27 cellular contexts compared by ENCODE assay signal in genomic region chr12:46693518-46693917, GRCh38.
"Had no signal": no experiment of that assay in that cellular context is flagged by ENCODE, and none has a peak within 500 bp of the region (broad histone marks: within the 10 kb centered on the region; RNA-seq: fewer than 3 reads in every experiment).

No MANE protein-coding gene starts in this region.

- DNase-seq: naive thymus-derived CD4-positive, alpha-beta T cell; natural killer cell; occipital lobe; pancreas; right cardiac atrium; right lobe of liver; sigmoid colon; small intestine; stimulated activated CD4-positive, alpha-beta T cell treated with anti-CD3 and anti-CD28 coated beads, Interleukin-15, amount 100 ng/mL, for 24 hours; stimulated activated CD4-positive, alpha-beta T cell treated with anti-CD3 and anti-CD28 coated beads, Interleukin-2, amount 100 ng/mL, for 24 hours; stimulated activated CD4-positive, alpha-beta T cell treated with anti-CD3 and anti-CD28 coated beads, Interleukin-2, amount 100 ng/mL, for 48 hours; stimulated activated CD4-positive, alpha-beta T cell treated with anti-CD3 and anti-CD28 coated beads, Interleukin-4, amount 100 ng/mL, for 24 hours; stimulated activated naive B cell treated with anti-CD40 and anti-IgM and Interleukin-4, amounts not matched to agents 10 μg/mL and 1 μg/mL and 100 μg/mL, for 72 hours; stimulated activated naive CD8-positive, alpha-beta T cell treated with anti-CD3 and anti-CD28 coated beads, Interleukin-15, amount 100 ng/mL, for 72 hours; stimulated activated naive CD8-positive, alpha-beta T cell treated with anti-CD3 and anti-CD28 coated beads, Interleukin-15, Interleukin-2, amounts not matched to agents 100 U/mL and 50 U/mL, for 24 hours; substantia nigra; testis; tibial artery; transverse colon; upper lobe of right lung; uterus had no signal

- H3K27me3 ChIP-seq: neural progenitor cell, pancreas, right lobe of liver, sigmoid colon, suprapubic skin, testis, tibial artery, transverse colon, upper lobe of right lung, uterus had no signal

- H3K36me3 Mint-ChIP-seq: neural progenitor cell; stimulated activated effector memory CD8-positive, alpha-beta T cell treated with anti-CD3 and anti-CD28 coated beads, Interleukin-12 subunit alpha, Interleukin-12 subunit beta, amount 100 ng/mL, for 72 hours; type B pancreatic cell had no signal

- H3K4me1 ChIP-seq: neural progenitor cell, pancreas, prostate gland, right lobe of liver, sigmoid colon, suprapubic skin, testis, transverse colon, upper lobe of right lung, uterus had no signal

- H3K27me3 Mint-ChIP-seq: stimulated activated naive B cell treated with anti-CD40 and anti-IgM and Interleukin-4, amounts not matched to agents 10 μg/mL and 1 μg/mL and 100 μg/mL, for 72 hours; stimulated activated naive CD8-positive, alpha-beta T cell treated with anti-CD3 and anti-CD28 coated beads, Interleukin-15, amount 100 ng/mL, for 72 hours; type B pancreatic cell had no signal

- H3K4me3 ChIP-seq: neural progenitor cell, pancreas, prostate gland, right lobe of liver, sigmoid colon, suprapubic skin, testis, tibial artery, transverse colon, upper lobe of right lung, uterus had no signal

- H3K27ac ChIP-seq: neural progenitor cell, pancreas, prostate gland, right lobe of liver, sigmoid colon, suprapubic skin, testis, tibial artery, transverse colon, upper lobe of right lung, uterus had no signal

- H3K9me3 Mint-ChIP-seq: neural progenitor cell, type B pancreatic cell had no signal

- ATAC-seq: naive thymus-derived CD4-positive, alpha-beta T cell; natural killer cell; pancreas; right cardiac atrium; right lobe of liver; stimulated activated effector memory CD8-positive, alpha-beta T cell treated with anti-CD3 and anti-CD28 coated beads, Interleukin-12 subunit alpha, Interleukin-12 subunit beta, amount 100 ng/mL, for 72 hours; stimulated activated naive B cell treated with anti-CD40 and anti-IgM and Interleukin-4, amounts not matched to agents 10 μg/mL and 1 μg/mL and 100 μg/mL, for 72 hours; stimulated activated naive CD8-positive, alpha-beta T cell treated with anti-CD3 and anti-CD28 coated beads, Interleukin-15, amount 100 ng/mL, for 72 hours; stimulated activated naive CD8-positive, alpha-beta T cell treated with anti-CD3 and anti-CD28 coated beads, Interleukin-15, Interleukin-2, amounts not matched to agents 100 U/mL and 50 U/mL, for 24 hours; upper lobe of right lung had no signal

- H3K4me3 Mint-ChIP-seq: naive thymus-derived CD4-positive, alpha-beta T cell; natural killer cell; nephron; neural progenitor cell; stimulated activated effector memory CD8-positive, alpha-beta T cell treated with anti-CD3 and anti-CD28 coated beads, Interleukin-12 subunit alpha, Interleukin-12 subunit beta, amount 100 ng/mL, for 72 hours; stimulated activated naive B cell treated with anti-CD40 and anti-IgM and Interleukin-4, amounts not matched to agents 10 μg/mL and 1 μg/mL and 100 μg/mL, for 72 hours; stimulated activated naive CD8-positive, alpha-beta T cell treated with anti-CD3 and anti-CD28 coated beads, Interleukin-15, amount 100 ng/mL, for 72 hours; type B pancreatic cell had no signal

- H3K4me2 ChIP-seq: neural progenitor cell had no signal

- H3K9me3 ChIP-seq: pancreas, prostate gland, right lobe of liver, suprapubic skin, testis, upper lobe of right lung, uterus had no signal

- H3K4me1 Mint-ChIP-seq: naive thymus-derived CD4-positive, alpha-beta T cell; natural killer cell; neural progenitor cell; stimulated activated effector memory CD8-positive, alpha-beta T cell treated with anti-CD3 and anti-CD28 coated beads, Interleukin-12 subunit alpha, Interleukin-12 subunit beta, amount 100 ng/mL, for 72 hours; stimulated activated naive B cell treated with anti-CD40 and anti-IgM and Interleukin-4, amounts not matched to agents 10 μg/mL and 1 μg/mL and 100 μg/mL, for 72 hours; stimulated activated naive CD8-positive, alpha-beta T cell treated with anti-CD3 and anti-CD28 coated beads, Interleukin-15, amount 100 ng/mL, for 72 hours had no signal

- H3K27ac Mint-ChIP-seq: naive thymus-derived CD4-positive, alpha-beta T cell; natural killer cell; neural progenitor cell; stimulated activated effector memory CD8-positive, alpha-beta T cell treated with anti-CD3 and anti-CD28 coated beads, Interleukin-12 subunit alpha, Interleukin-12 subunit beta, amount 100 ng/mL, for 72 hours; stimulated activated naive B cell treated with anti-CD40 and anti-IgM and Interleukin-4, amounts not matched to agents 10 μg/mL and 1 μg/mL and 100 μg/mL, for 72 hours; stimulated activated naive CD8-positive, alpha-beta T cell treated with anti-CD3 and anti-CD28 coated beads, Interleukin-15, amount 100 ng/mL, for 72 hours; type B pancreatic cell had no signal

- H3K36me3 ChIP-seq: neural progenitor cell, pancreas, prostate gland, right lobe of liver, sigmoid colon, suprapubic skin, tibial artery, transverse colon, upper lobe of right lung, uterus had no signal

- H3K9ac ChIP-seq: neural progenitor cell had no signal
